ENCODE assay signal across 10 cellular contexts in genomic region chr16:54938351-54939346, GRCh38. TPM values are rescaled to one million over a fixed set of nuclear protein-coding genes. Genes with fewer than 3 reads are reported as not detected.
DNase-seq lines count a peak whose midpoint lies in the region; FAIRE-seq and TF ChIP-seq lines count a peak whose summit lies in the region.
"Had no signal": no experiment of that assay in that cellular context is flagged by ENCODE, and none has a peak within 500 bp of the region (broad histone marks: within the 10 kb centered on the region; RNA-seq: fewer than 3 reads in every experiment).

No MANE protein-coding gene starts in this region.

- peak overlapping the region; percentile 57 for H3K9ac ChIP-seq in NT2/D1 (ENCODE audit: insufficient read length, low read depth)

- H3K4me3 ChIP-seq in NT2/D1 (ENCODE audit: insufficient read length, low read depth) (peak overlapping the region; percentile 16), osteoblast (ENCODE audit: insufficient read depth, low read length) (no peak overlapping the region), testis (peak overlapping the region in 1 of 2 donors; percentile 15)

- H3K36me3 ChIP-seq in NT2/D1 (ENCODE audit: insufficient read depth, insufficient read length, low read length) (no peaks in the 10 kb centered on the region), osteoblast (ENCODE audit: insufficient read depth, low read length) (peaks cover 21% of the 10 kb centered on the region), testis (ENCODE audit: low read depth, missing control alignments) (no peaks in the 10 kb centered on the region)

- TF ChIP-seq CTCF in GM10266 (IDR thresholded peaks at IDR 0.05; ENCODE audit: control insufficient read depth, insufficient read depth, low read depth, missing control alignments) (no peak), osteoblast (IDR thresholded peaks at IDR 0.05; ENCODE audit: extremely low read depth, low read depth, low read length) (no peak), testis (IDR thresholded peaks at IDR 0.05) (no peak)

- H3K4me1 ChIP-seq in NT2/D1 (ENCODE audit: insufficient read depth, insufficient read length): peaks cover 14% of the 10 kb centered on the region
- H3K4me1 ChIP-seq in osteoblast (ENCODE audit: insufficient read depth, low read length): peaks cover 10% of the 10 kb centered on the region
- peaks cover 9% of the 10 kb centered on the region for H3K4me1 ChIP-seq in testis

- no peak overlapping the region for H2AFZ ChIP-seq in osteoblast (ENCODE audit: low read length)

- H3K27ac ChIP-seq in osteoblast (ENCODE audit: low read depth, low read length) (no peak overlapping the region), testis (no peak overlapping the region)
- H3K27ac ChIP-seq: VCaP had no signal

- WGBS in testis, 2 donors: 10 to 14% methylated on average over 57 to 61 of the region's 64 CpGs

- TF ChIP-seq POLR2A in testis (IDR thresholded peaks at IDR 0.05): no peak

- peak; percentile 24 for DNase-seq in GM10266 (ENCODE audit: extremely low spot score)
- no peak for DNase-seq in NT2/D1 (ENCODE audit: low read depth, low spot score)
- DNase-seq in frontal cortex (ENCODE audit: low spot score in 2 of 2): peak; percentile 16 to 24
- DNase-seq in osteoblast (ENCODE audit: insufficient read length, low spot score, missing footprints): peak; percentile 64
- no peak for DNase-seq in testis
- no peak for DNase-seq in NCI-H2029 (lab: John Stamatoyannopoulos, UW)
- no peak for DNase-seq in effector CD4-positive, alpha-beta T cell
- DNase-seq: activated naive CD8-positive, alpha-beta T cell treated with anti-CD3 and anti-CD28 coated beads, Interleukin-2, amount 50 U/mL, for 24 hours; NCI-H187 treated with DMSO at 0.1 percent for 48 hours had no signal

- intact Hi-C loops in testis (cut with DNase I; ENCODE audit: low total_unique reads): no loop called here

- FAIRE-seq in frontal cortex (lab: Jason Lieb, UNC): no peak

- H3K4me2 ChIP-seq in osteoblast (ENCODE audit: insufficient read depth, low read length): no peak overlapping the region

- H4K20me1 ChIP-seq in osteoblast (ENCODE audit: insufficient read depth, low read length): peaks cover 44% of the 10 kb centered on the region

- peaks cover 90% of the 10 kb centered on the region for H3K79me2 ChIP-seq in osteoblast (ENCODE audit: insufficient read depth, low read length)

- peaks cover 97% of the 10 kb centered on the region for H3K27me3 ChIP-seq in NT2/D1 (ENCODE audit: insufficient read depth, insufficient read length)
- H3K27me3 ChIP-seq in osteoblast (ENCODE audit: insufficient read depth, low read length): no peaks in the 10 kb centered on the region
- H3K27me3 ChIP-seq in testis: peaks cover 3% of the 10 kb centered on the region

- no peaks in the 10 kb centered on the region for H3K9me3 ChIP-seq in NT2/D1 (ENCODE audit: insufficient read depth, low read length)
- H3K9me3 ChIP-seq in osteoblast (ENCODE audit: low read depth, low read length): no peaks in the 10 kb centered on the region
- no peaks in the 10 kb centered on the region for H3K9me3 ChIP-seq in testis

RNA-seq across cellular contexts. Expression of gene IRX5, which starts 8.0 kb away (rescaled TPM):
- 0.41 TPM for total RNA-seq in frontal cortex
- total RNA-seq in osteoblast: 16.5 and 19.5 TPM in 2 replicates
- total RNA-seq in testis: 1 to 10 TPM; 2.9 to 5.7 TPM
- polyA plus RNA-seq in testis (ENCODE audit: insufficient read depth, low read depth, low replicate concordance): 2.3 TPM

Comparison
In these comparisons a context has a peak if more than half of its experiments do, and no peak if none do; other contexts are left out.
1. DNase-seq: peak in GM10266 (single experiment), frontal cortex (2 of 2) and osteoblast (single experiment); none in NT2/D1 (single experiment), testis (single experiment), NCI-H2029 (single experiment) and effector CD4-positive, alpha-beta T cell (single experiment).